14 cellular contexts compared by ENCODE assay signal in genomic region chr19:1760786-1761527, GRCh38. TPM values are rescaled to one million over a fixed set of nuclear protein-coding genes. Genes with fewer than 3 reads are reported as not detected.
A peak's percentile ranks its signal among the peaks of the same experiment; 100 is the strongest.
DNase-seq lines count a peak whose midpoint lies in the region; ATAC-seq, FAIRE-seq and TF ChIP-seq lines count a peak whose summit lies in the region.
"Not testable (repeated sequence)": the region's sequence is repeated elsewhere in the genome, so short reads cannot be mapped to it uniquely, and the experiment has no call there.
"Had no signal": no experiment of that assay in that cellular context is flagged by ENCODE, and none has a peak within 500 bp of the region (broad histone marks: within the 10 kb centered on the region; RNA-seq: fewer than 3 reads in every experiment).

No MANE protein-coding gene starts in this region.

- not testable (repeated sequence) for H3K36me3 ChIP-seq in HEK293 (ENCODE audit: control insufficient read depth in 2 of 2, insufficient read depth in 1 of 2, low read length in 2 of 2); astrocyte (ENCODE audit: insufficient read depth, low read length); iPS-15b (ENCODE audit: control insufficient read depth, insufficient read depth, low read length); neural progenitor cell

- not testable (repeated sequence) for H3K4me1 ChIP-seq in HEK293 (ENCODE audit: control insufficient read depth, insufficient read depth, low read length); astrocyte (ENCODE audit: insufficient read depth, low read length); iPS-15b (ENCODE audit: control insufficient read depth, insufficient read depth, low read length); neural progenitor cell

- not testable (repeated sequence) for H3K4me3 ChIP-seq in HEK293 (ENCODE audit: low read depth, low read length); astrocyte (ENCODE audit: insufficient read depth, low read depth, low read length); neural progenitor cell
- peak overlapping the region; percentile 18 for H3K4me3 ChIP-seq in iPS-15b (ENCODE audit: low read depth, low read length)

- peaks cover 72% of the 10 kb centered on the region for H3K27me3 Mint-ChIP-seq in activated CD4-positive, alpha-beta T cell treated with anti-CD3 and anti-CD28 coated beads, Interleukin-2, amount 10 ng/mL, durations not matched to agents 24 days and 14 days
- H3K27me3 Mint-ChIP-seq in astrocyte (ENCODE audit: low read depth, unreplicated experiment) (peaks cover 68% of the 10 kb centered on the region), neural progenitor cell (ENCODE audit: insufficient read depth, low read depth) (peaks cover 79% of the 10 kb centered on the region)
- H3K27me3 Mint-ChIP-seq in stimulated activated naive B cell treated with anti-CD40 and anti-IgM and Interleukin-4, amounts not matched to agents 10 μg/mL and 1 μg/mL and 100 μg/mL, for 72 hours = peaks cover 76 to 92% of the 10 kb centered on the region in 2 donors

- DNase-seq in A172 (ENCODE audit: low spot score) = peak; percentile 39
- not testable (repeated sequence) for DNase-seq in activated CD4-positive, alpha-beta T cell treated with anti-CD3 and anti-CD28 coated beads, Interleukin-2, amount 10 ng/mL, durations not matched to agents 24 days and 14 days; astrocyte (ENCODE audit: low read depth); neural progenitor cell (ENCODE audit: low spot score); stimulated activated naive B cell treated with anti-CD40 and anti-IgM and Interleukin-4, amounts not matched to agents 10 μg/mL and 1 μg/mL and 100 μg/mL, for 72 hours

- CTCF ChIA-PET in HEK293 (lab: Yijun Ruan, JAX) = interaction anchor here (0.9 to 2.0 kb wide), 4 partner anchors 21 to 96 kb away, joined by 3 to 7 read pairs (median 4); no protein-coding TSS in a partner anchor

- not testable (repeated sequence) for H3K9me3 ChIP-seq in HEK293 (ENCODE audit: control insufficient read depth, insufficient read depth, low read depth, low read length); astrocyte (ENCODE audit: insufficient read depth, low read depth, low read length); iPS-15b (ENCODE audit: control insufficient read depth, insufficient read depth, low read length); neural progenitor cell (ENCODE audit: low read depth)

- POLR2A ChIA-PET in HEK293 (lab: Yijun Ruan, JAX) = interaction anchor here (0.6 kb wide), 2 partner anchors 101 kb away, joined by 3 read pairs; no protein-coding TSS in a partner anchor

- H4K20me1 ChIP-seq in astrocyte (ENCODE audit: insufficient read depth, low read length) = not testable (repeated sequence)
- peaks cover 63% of the 10 kb centered on the region for H4K20me1 ChIP-seq in neural progenitor cell (ENCODE audit: low read depth)

- H3K79me2 ChIP-seq in astrocyte (ENCODE audit: insufficient read depth, low read length); neural progenitor cell (ENCODE audit: low read depth): not testable (repeated sequence)

- not testable (repeated sequence) for H3K4me1 Mint-ChIP-seq in activated CD4-positive, alpha-beta T cell treated with anti-CD3 and anti-CD28 coated beads, Interleukin-2, amount 10 ng/mL, durations not matched to agents 24 days and 14 days; astrocyte (ENCODE audit: low read depth, unreplicated experiment); neural progenitor cell
- peaks cover 6 to 32% of the 10 kb centered on the region in 2 donors for H3K4me1 Mint-ChIP-seq in stimulated activated naive B cell treated with anti-CD40 and anti-IgM and Interleukin-4, amounts not matched to agents 10 μg/mL and 1 μg/mL and 100 μg/mL, for 72 hours

- H3K4me2 ChIP-seq in astrocyte (ENCODE audit: low read length); neural progenitor cell: not testable (repeated sequence)

- H2AFZ ChIP-seq in astrocyte (ENCODE audit: low read depth, low read length); neural progenitor cell (replicated peaks): not testable (repeated sequence)

- not testable (repeated sequence) for ATAC-seq in stimulated activated naive B cell treated with anti-CD40 and anti-IgM and Interleukin-4, amounts not matched to agents 10 μg/mL and 1 μg/mL and 100 μg/mL, for 72 hours (replicated peaks)

- H3K4me3 Mint-ChIP-seq in activated CD4-positive, alpha-beta T cell treated with anti-CD3 and anti-CD28 coated beads, Interleukin-2, amount 10 ng/mL, durations not matched to agents 24 days and 14 days; astrocyte (ENCODE audit: unreplicated experiment): not testable (repeated sequence)
- H3K4me3 Mint-ChIP-seq in neural progenitor cell = peak overlapping the region; percentile 46
- H3K4me3 Mint-ChIP-seq in stimulated activated naive B cell treated with anti-CD40 and anti-IgM and Interleukin-4, amounts not matched to agents 10 μg/mL and 1 μg/mL and 100 μg/mL, for 72 hours = peak overlapping the region in 1 of 2 donors; percentile 56

- H3K27me3 ChIP-seq in astrocyte (ENCODE audit: insufficient read depth, low read length) (peaks cover 86% of the 10 kb centered on the region), iPS-15b (ENCODE audit: control insufficient read depth, insufficient read depth, low read length) (peaks cover 100% of the 10 kb centered on the region), neural progenitor cell (peaks cover 100% of the 10 kb centered on the region)

- not testable (repeated sequence) for FAIRE-seq in astrocyte (lab: Jason Lieb, UNC)

- H3K9me3 Mint-ChIP-seq in activated CD4-positive, alpha-beta T cell treated with anti-CD3 and anti-CD28 coated beads, Interleukin-2, amount 10 ng/mL, durations not matched to agents 24 days and 14 days; astrocyte (ENCODE audit: unreplicated experiment); neural progenitor cell; stimulated activated naive B cell treated with anti-CD40 and anti-IgM and Interleukin-4, amounts not matched to agents 10 μg/mL and 1 μg/mL and 100 μg/mL, for 72 hours: not testable (repeated sequence)

- not testable (repeated sequence) for H3K27ac ChIP-seq in HEK293 (ENCODE audit: extremely low read depth, low read depth, low read length); astrocyte (ENCODE audit: low read depth, low read length); neural progenitor cell

- intact Hi-C loops in activated CD4-positive, alpha-beta T cell treated with anti-CD3 and anti-CD28 coated beads, Interleukin-2, amount 10 ng/mL, durations not matched to agents 24 days and 14 days (cut with micrococcal nuclease) = not testable (repeated sequence)

- not testable (repeated sequence) for H3K9ac ChIP-seq in astrocyte (ENCODE audit: low read length); iPS-15b (ENCODE audit: low read depth, low read length); neural progenitor cell

- TF ChIP-seq CTCF in HEK293 (tag by site-specific recombination; IDR thresholded peaks at IDR 0.05); astrocyte (IDR thresholded peaks at IDR 0.05; ENCODE audit: insufficient read depth, low read depth, low read length); neural progenitor cell (IDR thresholded peaks at IDR 0.05): not testable (repeated sequence)

- not testable (repeated sequence) for H3K36me3 Mint-ChIP-seq in activated CD4-positive, alpha-beta T cell treated with anti-CD3 and anti-CD28 coated beads, Interleukin-2, amount 10 ng/mL, durations not matched to agents 24 days and 14 days (ENCODE audit: low read depth); astrocyte (ENCODE audit: low read depth, unreplicated experiment); neural progenitor cell; stimulated activated naive B cell treated with anti-CD40 and anti-IgM and Interleukin-4, amounts not matched to agents 10 μg/mL and 1 μg/mL and 100 μg/mL, for 72 hours

- peak overlapping the region; percentile 10 for H3K27ac Mint-ChIP-seq in activated CD4-positive, alpha-beta T cell treated with anti-CD3 and anti-CD28 coated beads, Interleukin-2, amount 10 ng/mL, durations not matched to agents 24 days and 14 days
- H3K27ac Mint-ChIP-seq in astrocyte (ENCODE audit: unreplicated experiment) = peak overlapping the region; percentile 58
- H3K27ac Mint-ChIP-seq in neural progenitor cell = not testable (repeated sequence)
- peak overlapping the region; percentile 78 for H3K27ac Mint-ChIP-seq in stimulated activated naive B cell treated with anti-CD40 and anti-IgM and Interleukin-4, amounts not matched to agents 10 μg/mL and 1 μg/mL and 100 μg/mL, for 72 hours

- H3F3A ChIP-seq in neural progenitor cell (ENCODE audit: low read depth) = not testable (repeated sequence)

TF ChIP-seq in HEK293, 187 proteins besides CTCF, POLR2A, EP300 and RAD21 (continues in another document):
- peak; percentile 55 for TF ChIP-seq ZFHX2 (tag by site-specific recombination; conservative IDR thresholded peaks at IDR 0.05)
- TF ChIP-seq GLIS1 (tag by site-specific recombination; IDR thresholded peaks at IDR 0.05) = peak; percentile 69
- TF ChIP-seq KLF1 (tag by site-specific recombination; IDR thresholded peaks at IDR 0.05) = peak; percentile 51
- TF ChIP-seq ZNF600 (tag by site-specific recombination; IDR thresholded peaks at IDR 0.05) = peak; percentile 25; the same call in 1 of the 2 replicates
- peak; percentile 85 for TF ChIP-seq ZIC2 (tag by site-specific recombination; IDR thresholded peaks at IDR 0.05)

RNA-seq across cellular contexts. Expression of gene ONECUT3, which starts 7.7 kb away (rescaled TPM):
- not detected in 2 replicates for total RNA-seq in A172 (2014; rRNA removed; shearing (Covaris generic))
- not detected in 2 replicates for total RNA-seq in activated CD4-positive, alpha-beta T cell treated with anti-CD3 and anti-CD28 coated beads, Interleukin-2, amount 10 ng/mL, durations not matched to agents 24 days and 14 days
- total RNA-seq in astrocyte (not detected in 2 replicates), neural progenitor cell (ENCODE audit: low replicate concordance) (0.09 TPM in 1 of 2 replicates, not detected in the other)
- total RNA-seq: A673; CD4-positive, alpha-beta memory T cell; CD4-positive, CD25-positive, alpha-beta regulatory T cell; CD8-positive, alpha-beta memory T cell; Daoy; G401; GM12878 had no signal

RNA-seq across cellular contexts. Expression of gene ATP8B3, which starts 51.1 kb away (rescaled TPM):
- 8.6 and 12.4 TPM in 2 replicates for total RNA-seq in A172 (2014; rRNA removed; shearing (Covaris generic))
- total RNA-seq in activated CD4-positive, alpha-beta T cell treated with anti-CD3 and anti-CD28 coated beads, Interleukin-2, amount 10 ng/mL, durations not matched to agents 24 days and 14 days = 3.6 and 4.2 TPM in 2 replicates
- total RNA-seq in astrocyte (3.0 and 4.4 TPM in 2 replicates), neural progenitor cell (ENCODE audit: low replicate concordance) (0.06 and 1.5 TPM in 2 replicates)
